In genomic region chr9:111482656-111483418, GRCh38 we compare ENCODE assay signal across 9 cellular contexts. TPM values are rescaled to one million over a fixed set of nuclear protein-coding genes. Genes with fewer than 3 reads are reported as not detected.
DNase-seq lines count a peak whose midpoint lies in the region; ATAC-seq, FAIRE-seq and TF ChIP-seq lines count a peak whose summit lies in the region.
"Had no signal": no experiment of that assay in that cellular context is flagged by ENCODE, and none has a peak within 500 bp of the region (broad histone marks: within the 10 kb centered on the region; RNA-seq: fewer than 3 reads in every experiment).

No MANE protein-coding gene starts in this region.

- intact Hi-C loops in mucosa of descending colon (cut with DNase I, micrococcal nuclease), result no loop called here

- H3K4me1 ChIP-seq in BLaER1 (peaks cover 26% of the 10 kb centered on the region), mucosa of descending colon (ENCODE audit: low read depth) (peaks cover 18% of the 10 kb centered on the region)

- H3K9me3 ChIP-seq in BLaER1, result 0 out of 2 replicates have a peak, but pooled peaks cover 7% of the 10 kb centered on the region
- no peaks in the 10 kb centered on the region for H3K9me3 ChIP-seq in mucosa of descending colon

- TF ChIP-seq CTCF in mucosa of descending colon (IDR thresholded peaks at IDR 0.05), result no peak

- FAIRE-seq in GM19239 (lab: Jason Lieb, UNC), result peak; percentile 64
- FAIRE-seq: endometrium had no signal

- H3K9ac ChIP-seq in BLaER1, result peak overlapping the region; percentile 96

- H3K27me3 ChIP-seq in BLaER1, result no peaks in the 10 kb centered on the region

- H3K4me3 ChIP-seq in BLaER1 (peak overlapping the region; percentile 96), mucosa of descending colon (peak overlapping the region; percentile 72)

- no peaks in the 10 kb centered on the region for H3K36me3 ChIP-seq in BLaER1
- H3K36me3 ChIP-seq in mucosa of descending colon (ENCODE audit: low read depth), result peaks cover 7% of the 10 kb centered on the region

- peak overlapping the region; percentile 97 for H3K27ac ChIP-seq in BLaER1

- peaks cover 52% of the 10 kb centered on the region for H4K20me1 ChIP-seq in BLaER1

- DNase-seq in GM19239 (ENCODE audit: insufficient read length, low spot score) (peak; percentile 81), NOMO-1 treated with DMSO at 0.1 percent for 48 hours (lab: John Stamatoyannopoulos, UW; ENCODE audit: unreplicated experiment) (peak; percentile 48), activated T-cell treated with anti-CD3 and anti-CD28 coated beads for 4 hours (peak; percentile 34), epidermal melanocyte (ENCODE audit: insufficient read length, low spot score) (peak; percentile 43), mucosa of descending colon (peak; percentile 85 to 89 (median 87))
- peak; percentile 27 to 31 for DNase-seq in stimulated activated CD8-positive, alpha-beta memory T cell treated with anti-CD3 and anti-CD28 coated beads, Interleukin-4, amount 100 ng/mL, for 1 hour (ENCODE audit: low read depth in 2 of 2, low spot score in 1 of 2)

- peak overlapping the region; percentile 70 for H3K4me2 ChIP-seq in BLaER1

- ATAC-seq in HG03432 (IDR thresholded peaks at IDR 0.05; ENCODE audit: unreplicated experiment) (peak; percentile 67), mucosa of descending colon (peak; percentile 68)

RNA-seq across cellular contexts. Expression of gene ECPAS, which starts 1.3 kb away (rescaled TPM):
- total RNA-seq in mucosa of descending colon, result 100 to 1,000 TPM in 1 of 3 donors, 10 to 100 TPM in 2; 77.4 to 102 (median 82.8) TPM

RNA-seq across cellular contexts. Expression of gene ZNF483, which starts 42.1 kb away (rescaled TPM):
- 10 to 100 TPM in 1 of 3 donors, 1 to 10 TPM in 2; 1.3 to 27.4 (median 2.0) TPM for total RNA-seq in mucosa of descending colon

Comparison
In these comparisons a context has a peak if more than half of its experiments do, and no peak if none do; other contexts are left out.
1. Peak in every context shown above with its lines: DNase-seq, ATAC-seq, H3K4me3 ChIP-seq and H3K27ac ChIP-seq.
2. DNase-seq: peak in every context shown above with its lines; median percentile 87 in mucosa of descending colon; 81 in GM19239; 48 in NOMO-1 treated with DMSO at 0.1 percent for 48 hours; 43 in epidermal melanocyte; 34 in activated T-cell treated with anti-CD3 and anti-CD28 coated beads for 4 hours; 29 in stimulated activated CD8-positive, alpha-beta memory T cell treated with anti-CD3 and anti-CD28 coated beads, Interleukin-4, amount 100 ng/mL, for 1 hour.